ENCODE assay signal across 8 cellular contexts in the genomic region with DNA sequence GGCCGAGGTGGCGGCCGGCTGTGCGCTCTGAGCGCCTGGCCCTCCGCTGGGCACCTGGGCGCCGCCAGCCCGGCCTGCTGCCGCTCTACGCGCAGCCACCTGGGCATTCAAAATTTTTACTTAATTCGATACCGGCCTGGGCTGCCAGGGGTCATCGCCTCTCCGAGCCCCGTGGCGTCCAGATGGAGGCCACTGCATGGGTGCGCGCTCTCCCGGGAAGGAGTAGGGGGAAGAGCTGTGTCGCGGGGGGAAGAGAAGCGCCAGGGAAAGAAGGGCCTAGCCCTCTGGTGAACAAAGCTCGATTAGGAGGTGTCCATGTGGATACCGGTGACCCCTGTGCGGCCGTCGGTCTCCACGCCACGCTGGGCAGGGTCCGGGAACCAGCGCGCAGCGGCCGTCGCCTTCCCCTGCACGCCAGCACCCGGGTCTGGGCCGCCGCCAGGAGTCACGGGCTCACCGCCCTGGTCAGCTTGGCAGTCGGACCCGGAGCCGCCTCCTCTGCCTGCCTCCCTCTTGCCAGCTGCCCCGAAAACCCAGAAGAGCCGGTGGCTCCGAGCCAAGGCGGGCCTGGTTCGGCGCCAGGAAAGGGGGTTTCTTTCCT. TPM values are rescaled to one million over a fixed set of nuclear protein-coding genes. Genes with fewer than 3 reads are reported as not detected.
A peak's percentile ranks its signal among the peaks of the same experiment; 100 is the strongest.
DNase-seq lines count a peak whose midpoint lies in the region; ATAC-seq, FAIRE-seq and TF ChIP-seq lines count a peak whose summit lies in the region.

No MANE protein-coding gene starts in this region.

- H3K79me2 ChIP-seq in GM23338 (replicated peaks; ENCODE audit: insufficient read depth) = peaks cover 9% of the 10 kb centered on the region; the same call in 1 of the 2 replicates

- H3K27me3 Mint-ChIP-seq in GM23338 (ENCODE audit: insufficient read depth, low read depth, poor library complexity) = peaks cover 17% of the 10 kb centered on the region
- no peaks in the 10 kb centered on the region for H3K27me3 Mint-ChIP-seq in progenitor cell of endocrine pancreas

- H4K20me1 ChIP-seq in GM23338 (replicated peaks; ENCODE audit: insufficient read depth) = no peaks in the 10 kb centered on the region

- no peak for FAIRE-seq in D721Med (lab: Jason Lieb, UNC)

- H3K9me3 Mint-ChIP-seq in GM23338 (no peaks in the 10 kb centered on the region), progenitor cell of endocrine pancreas (ENCODE audit: low read depth) (no peaks in the 10 kb centered on the region)

- ATAC-seq in GM23338 (peak; percentile 13), left ventricle myocardium superior (peak; percentile 50)

- peaks cover 39% of the 10 kb centered on the region for H3K27me3 ChIP-seq in GM23338 (ENCODE audit: insufficient read depth)

- DNase-seq in DMS 273 (lab: John Stamatoyannopoulos, UW; ENCODE audit: unreplicated experiment) (peak; percentile 78), DMS 273 treated with DMSO at 0.1 percent for 48 hours (lab: John Stamatoyannopoulos, UW) (no peak), GM23338 (ENCODE audit: low spot score) (peak; percentile 21), M059J (ENCODE audit: low read depth) (peak; percentile 29), amygdala (lab: John Stamatoyannopoulos, UW) (peak in 38 of 56 donors; percentile 20 to 77 (median 51)), left ventricle myocardium superior (peak; percentile 63), progenitor cell of endocrine pancreas (ENCODE audit: low spot score, unreplicated experiment) (peak; percentile 26), D721Med (ENCODE audit: insufficient read length, low spot score) (no peak)

- H3K36me3 ChIP-seq in GM23338 (ENCODE audit: insufficient read depth) = no peaks in the 10 kb centered on the region

- H3K27ac Mint-ChIP-seq in GM23338 (no peak overlapping the region), progenitor cell of endocrine pancreas (peak overlapping the region; percentile 24)

- H3K4me3 ChIP-seq in GM23338 = peak overlapping the region; percentile 76

- intact Hi-C loops in left ventricle myocardium superior (cut with micrococcal nuclease) = no loop called here

- H3K27ac ChIP-seq in GM23338 (ENCODE audit: low read depth) = no peak overlapping the region

- H2AFZ ChIP-seq in GM23338 = peak overlapping the region; percentile 97

- TF ChIP-seq CTCF in GM23338 (conservative IDR thresholded peaks at IDR 0.05; ENCODE audit: low read depth in 2 of 2) (no peak), progenitor cell of endocrine pancreas (IDR thresholded peaks at IDR 0.05; ENCODE audit: unreplicated experiment) (no peak), D721Med (IDR thresholded peaks at IDR 0.05; ENCODE audit: insufficient read depth, missing control alignments) (no peak)

- H3K9me2 ChIP-seq in GM23338 (ENCODE audit: insufficient read depth) = no peaks in the 10 kb centered on the region

- H3K4me2 ChIP-seq in GM23338 = peak overlapping the region; percentile 88

- H3K36me3 Mint-ChIP-seq in GM23338 (ENCODE audit: low read depth) (no peaks in the 10 kb centered on the region; the same call in 2 of the 3 replicates), progenitor cell of endocrine pancreas (ENCODE audit: insufficient read depth) (peaks cover 2% of the 10 kb centered on the region)

- H3K4me1 Mint-ChIP-seq in GM23338 (peaks cover 2% of the 10 kb centered on the region; the same call in 1 of the 3 replicates), progenitor cell of endocrine pancreas (ENCODE audit: low read depth) (peaks cover 3% of the 10 kb centered on the region)

- 0 out of 2 replicates have a peak, but pooled peaks cover 3% of the 10 kb centered on the region for H3F3A ChIP-seq in GM23338 (replicated peaks; ENCODE audit: low read depth)

- H3K4me1 ChIP-seq in GM23338 (ENCODE audit: insufficient read depth) = peaks cover 8% of the 10 kb centered on the region

- H3K4me3 Mint-ChIP-seq in GM23338 = peak overlapping the region; percentile 93
- H3K4me3 Mint-ChIP-seq in progenitor cell of endocrine pancreas (ENCODE audit: low read depth) = peak overlapping the region; percentile 86

TF ChIP-seq in GM23338, 12 proteins besides CTCF, POLR2A, EP300 and RAD21 (continues in another document):
- TF ChIP-seq CREB1 (CRISPR knock-in tag; IDR thresholded peaks at IDR 0.05; ENCODE audit: low read depth) = no peak
- peak; percentile 64 for TF ChIP-seq EZH2 (IDR thresholded peaks at IDR 0.05; ENCODE audit: low read depth, unreplicated experiment)
- TF ChIP-seq EZH2phosphoT487 (IDR thresholded peaks at IDR 0.05; ENCODE audit: unreplicated experiment) = no peak
- no peak for TF ChIP-seq JUNB (IDR thresholded peaks at IDR 0.05; ENCODE audit: unreplicated experiment)
- TF ChIP-seq, protein P1, sequence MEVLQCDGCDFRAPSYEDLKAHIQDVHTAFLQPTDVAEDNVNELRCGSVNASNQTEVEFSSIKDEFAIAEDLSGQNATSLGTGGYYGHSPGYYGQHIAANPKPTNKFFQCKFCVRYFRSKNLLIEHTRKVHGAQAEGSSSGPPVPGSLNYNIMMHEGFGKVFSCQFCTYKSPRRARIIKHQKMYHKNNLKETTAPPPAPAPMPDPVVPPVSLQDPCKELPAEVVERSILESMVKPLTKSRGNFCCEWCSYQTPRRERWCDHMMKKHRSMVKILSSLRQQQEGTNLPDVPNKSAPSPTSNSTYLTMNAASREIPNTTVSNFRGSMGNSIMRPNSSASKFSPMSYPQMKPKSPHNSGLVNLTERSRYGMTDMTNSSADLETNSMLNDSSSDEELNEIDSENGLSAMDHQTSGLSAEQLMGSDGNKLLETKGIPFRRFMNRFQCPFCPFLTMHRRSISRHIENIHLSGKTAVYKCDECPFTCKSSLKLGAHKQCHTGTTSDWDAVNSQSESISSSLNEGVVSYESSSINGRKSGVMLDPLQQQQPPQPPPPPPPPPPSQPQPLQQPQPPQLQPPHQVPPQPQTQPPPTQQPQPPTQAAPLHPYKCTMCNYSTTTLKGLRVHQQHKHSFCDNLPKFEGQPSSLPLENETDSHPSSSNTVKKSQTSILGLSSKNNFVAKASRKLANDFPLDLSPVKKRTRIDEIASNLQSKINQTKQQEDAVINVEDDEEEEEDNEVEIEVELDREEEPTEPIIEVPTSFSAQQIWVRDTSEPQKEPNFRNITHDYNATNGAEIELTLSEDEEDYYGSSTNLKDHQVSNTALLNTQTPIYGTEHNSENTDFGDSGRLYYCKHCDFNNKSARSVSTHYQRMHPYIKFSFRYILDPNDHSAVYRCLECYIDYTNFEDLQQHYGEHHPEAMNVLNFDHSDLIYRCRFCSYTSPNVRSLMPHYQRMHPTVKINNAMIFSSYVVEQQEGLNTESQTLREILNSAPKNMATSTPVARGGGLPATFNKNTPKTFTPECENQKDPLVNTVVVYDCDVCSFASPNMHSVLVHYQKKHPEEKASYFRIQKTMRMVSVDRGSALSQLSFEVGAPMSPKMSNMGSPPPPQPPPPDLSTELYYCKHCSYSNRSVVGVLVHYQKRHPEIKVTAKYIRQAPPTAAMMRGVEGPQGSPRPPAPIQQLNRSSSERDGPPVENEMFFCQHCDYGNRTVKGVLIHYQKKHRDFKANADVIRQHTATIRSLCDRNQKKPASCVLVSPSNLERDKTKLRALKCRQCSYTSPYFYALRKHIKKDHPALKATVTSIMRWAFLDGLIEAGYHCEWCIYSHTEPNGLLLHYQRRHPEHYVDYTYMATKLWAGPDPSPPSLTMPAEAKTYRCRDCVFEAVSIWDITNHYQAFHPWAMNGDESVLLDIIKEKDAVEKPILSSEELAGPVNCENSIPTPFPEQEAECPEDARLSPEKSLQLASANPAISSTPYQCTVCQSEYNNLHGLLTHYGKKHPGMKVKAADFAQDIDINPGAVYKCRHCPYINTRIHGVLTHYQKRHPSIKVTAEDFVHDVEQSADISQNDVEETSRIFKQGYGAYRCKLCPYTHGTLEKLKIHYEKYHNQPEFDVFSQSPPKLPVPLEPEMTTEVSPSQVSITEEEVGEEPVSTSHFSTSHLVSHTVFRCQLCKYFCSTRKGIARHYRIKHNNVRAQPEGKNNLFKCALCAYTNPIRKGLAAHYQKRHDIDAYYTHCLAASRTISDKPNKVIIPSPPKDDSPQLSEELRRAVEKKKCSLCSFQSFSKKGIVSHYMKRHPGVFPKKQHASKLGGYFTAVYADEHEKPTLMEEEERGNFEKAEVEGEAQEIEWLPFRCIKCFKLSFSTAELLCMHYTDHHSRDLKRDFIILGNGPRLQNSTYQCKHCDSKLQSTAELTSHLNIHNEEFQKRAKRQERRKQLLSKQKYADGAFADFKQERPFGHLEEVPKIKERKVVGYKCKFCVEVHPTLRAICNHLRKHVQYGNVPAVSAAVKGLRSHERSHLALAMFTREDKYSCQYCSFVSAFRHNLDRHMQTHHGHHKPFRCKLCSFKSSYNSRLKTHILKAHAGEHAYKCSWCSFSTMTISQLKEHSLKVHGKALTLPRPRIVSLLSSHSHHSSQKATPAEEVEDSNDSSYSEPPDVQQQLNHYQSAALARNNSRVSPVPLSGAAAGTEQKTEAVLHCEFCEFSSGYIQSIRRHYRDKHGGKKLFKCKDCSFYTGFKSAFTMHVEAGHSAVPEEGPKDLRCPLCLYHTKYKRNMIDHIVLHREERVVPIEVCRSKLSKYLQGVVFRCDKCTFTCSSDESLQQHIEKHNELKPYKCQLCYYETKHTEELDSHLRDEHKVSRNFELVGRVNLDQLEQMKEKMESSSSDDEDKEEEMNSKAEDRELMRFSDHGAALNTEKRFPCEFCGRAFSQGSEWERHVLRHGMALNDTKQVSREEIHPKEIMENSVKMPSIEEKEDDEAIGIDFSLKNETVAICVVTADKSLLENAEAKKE (CRISPR knock-in tag; IDR thresholded peaks at IDR 0.05) = no peak

RNA-seq across cellular contexts. Expression of a gene that starts 0.7 kb away (rescaled TPM):
- total RNA-seq in GM23338 (2014; rRNA removed; shearing (Covaris generic)) = 4.2 and 4.3 TPM in 2 replicates
- 2.3 and 3.2 TPM in 2 replicates for polyA plus RNA-seq in GM23338 (2016; fragmentation: Nextera tagmentation; extraction: Ambion mirVana)
- 7.0 and 10.1 TPM in 2 replicates for total RNA-seq in M059J (2014; rRNA removed; shearing (Covaris generic))
- total RNA-seq in left ventricle myocardium superior = 39.1 TPM
- 28.5 and 30.0 TPM in 2 replicates for total RNA-seq in progenitor cell of endocrine pancreas

RNA-seq across cellular contexts. Expression of a gene that starts 0.9 kb away (rescaled TPM):
- total RNA-seq in GM23338 (2014; rRNA removed; shearing (Covaris generic)) = 17.5 and 24.7 TPM in 2 replicates
- 14.6 and 16.3 TPM in 2 replicates for polyA plus RNA-seq in GM23338 (2016; fragmentation: Nextera tagmentation; extraction: Ambion mirVana)
- total RNA-seq in M059J (2014; rRNA removed; shearing (Covaris generic)) = 20.3 and 25.1 TPM in 2 replicates
- total RNA-seq in left ventricle myocardium superior = 3.5 TPM
- 20.2 and 20.7 TPM in 2 replicates for total RNA-seq in progenitor cell of endocrine pancreas

RNA-seq across cellular contexts. Expression of a gene that starts 26.1 kb away (rescaled TPM):
- 6.3 and 10.5 TPM in 2 replicates for total RNA-seq in GM23338 (2014; rRNA removed; shearing (Covaris generic))
- polyA plus RNA-seq in GM23338 (2016; fragmentation: Nextera tagmentation; extraction: Ambion mirVana) = 28.2 and 30.3 TPM in 2 replicates
- total RNA-seq in M059J (2014; rRNA removed; shearing (Covaris generic)) = 51.5 and 56.2 TPM in 2 replicates
- total RNA-seq in left ventricle myocardium superior = 11.2 TPM
- total RNA-seq in progenitor cell of endocrine pancreas = 11.7 and 12.0 TPM in 2 replicates

RNA-seq across cellular contexts. Expression of a gene that starts 46.2 kb away (rescaled TPM):
- 25.4 and 33.0 TPM in 2 replicates for total RNA-seq in GM23338 (2014; rRNA removed; shearing (Covaris generic))
- 21.9 and 26.2 TPM in 2 replicates for polyA plus RNA-seq in GM23338 (2016; fragmentation: Nextera tagmentation; extraction: Ambion mirVana)
- 33.8 and 39.5 TPM in 2 replicates for total RNA-seq in M059J (2014; rRNA removed; shearing (Covaris generic))
- total RNA-seq in left ventricle myocardium superior (26.2 TPM), progenitor cell of endocrine pancreas (48.1 and 49.6 TPM in 2 replicates)

Comparison
In these comparisons a context has a peak if more than half of its experiments do, and no peak if none do; other contexts are left out.
1. DNase-seq: peak in DMS 273 (single experiment), GM23338 (single experiment), M059J (single experiment), amygdala (38 of 56), left ventricle myocardium superior (single experiment) and progenitor cell of endocrine pancreas (single experiment); none in DMS 273 treated with DMSO at 0.1 percent for 48 hours (single experiment) and D721Med (single experiment).